ENCODE assay signal across 28 cellular contexts in the genomic region with DNA sequence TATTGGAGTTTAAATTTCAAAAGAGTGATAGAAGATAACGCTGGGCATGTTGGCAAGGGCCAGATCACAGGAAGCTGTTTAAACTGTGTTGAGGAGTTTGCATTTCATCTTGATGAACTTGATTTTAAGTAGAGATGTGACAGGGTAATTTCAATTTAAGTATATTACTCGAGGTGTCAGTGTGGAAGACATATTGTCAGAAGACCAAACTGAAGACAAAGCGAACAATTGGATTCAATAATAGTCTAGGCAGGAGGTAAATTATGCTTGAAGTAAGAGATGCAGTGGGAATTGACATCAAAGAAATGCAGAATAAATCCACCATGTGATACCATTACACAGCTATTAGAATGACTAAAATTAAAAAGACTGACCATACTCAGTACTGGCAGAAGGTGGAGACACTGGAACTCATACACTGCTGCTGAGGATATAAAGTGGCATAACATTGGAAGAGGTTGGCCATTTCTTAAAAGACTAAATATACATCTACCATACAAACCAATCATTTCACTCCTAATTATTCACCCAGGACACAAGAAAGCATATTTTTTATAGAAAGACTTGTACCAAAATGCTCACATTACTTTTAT.
DNase-seq lines count a peak whose midpoint lies in the region; ATAC-seq, FAIRE-seq and TF ChIP-seq lines count a peak whose summit lies in the region.
"Had no signal": no experiment of that assay in that cellular context is flagged by ENCODE, and none has a peak within 500 bp of the region (broad histone marks: within the 10 kb centered on the region; RNA-seq: fewer than 3 reads in every experiment).

No MANE protein-coding gene starts in this region.

- H3F3A ChIP-seq in GM23248 (ENCODE audit: insufficient read depth) = no peaks in the 10 kb centered on the region

- H3K79me2 ChIP-seq in GM23248 (ENCODE audit: insufficient read depth) = no peaks in the 10 kb centered on the region
- H3K79me2 ChIP-seq in keratinocyte (ENCODE audit: control insufficient read depth, insufficient read depth, low read length) = no peaks in the 10 kb centered on the region

- no peaks in the 10 kb centered on the region for H3K36me3 ChIP-seq in GM23248 (ENCODE audit: low read depth)
- no peaks in the 10 kb centered on the region for H3K36me3 ChIP-seq in brain microvascular endothelial cell (replicated peaks)
- H3K36me3 ChIP-seq in keratinocyte (ENCODE audit: control insufficient read depth in 2 of 2, extremely low read depth in 1 of 2, insufficient read depth in 2 of 2, low read length in 2 of 2) = no peaks in the 10 kb centered on the region
- peaks cover 0 to 4% of the 10 kb centered on the region in 2 donors for H3K36me3 ChIP-seq in ascending aorta
- no peaks in the 10 kb centered on the region for H3K36me3 ChIP-seq in transverse colon
- H3K36me3 ChIP-seq: prostate gland had no signal

- intact Hi-C loops in ascending aorta (cut with DNase I) = no loop called here
- intact Hi-C loops in transverse colon (cut with DNase I; ENCODE audit: low total_unique reads) = no loop called here
- intact Hi-C loops in Right ventricle myocardium superior (cut with DNase I) = no loop called here

- H3K9me2 ChIP-seq in GM23248 (ENCODE audit: insufficient read depth) = no peaks in the 10 kb centered on the region

- H4K20me1 ChIP-seq in GM23248 (ENCODE audit: insufficient read depth) (no peaks in the 10 kb centered on the region), keratinocyte (ENCODE audit: control insufficient read depth, extremely low read depth, insufficient read depth, low read length) (no peaks in the 10 kb centered on the region)

- H3K4me1 ChIP-seq in GM23248 (ENCODE audit: insufficient read depth) (no peaks in the 10 kb centered on the region), keratinocyte (ENCODE audit: control insufficient read depth, extremely low read depth, insufficient read depth, low read length) (no peaks in the 10 kb centered on the region), ascending aorta (no peaks in the 10 kb centered on the region), transverse colon (no peaks in the 10 kb centered on the region)
- H3K4me1 ChIP-seq: prostate gland had no signal

- 96% methylated on average over 3 of the region's 3 CpGs for WGBS in GM23248 (ENCODE audit: low coverage in 1 of 2, low lambda C conversion rate in 2 of 2, missing lambda C conversion rate in 2 of 2), 2 experiments
- 45 to 83% methylated on average over 3 of the region's 3 CpGs for WGBS in transverse colon (ENCODE audit: low coverage in 1 of 2), 2 donors

- peak; percentile 26 for FAIRE-seq in keratinocyte (lab: Jason Lieb, UNC)
- FAIRE-seq: colon, RCC 7860 had no signal

- no peak for TF ChIP-seq POLR2A in transverse colon (IDR thresholded peaks at IDR 0.05)

- H3K4me2 ChIP-seq in GM23248 (ENCODE audit: unreplicated experiment) = no peak overlapping the region
- no peak overlapping the region for H3K4me2 ChIP-seq in keratinocyte (ENCODE audit: control insufficient read depth, extremely low read depth, insufficient read depth, low read depth, low read length)

- no peak for ATAC-seq in Right ventricle myocardium superior (ENCODE audit: poor library complexity)
- ATAC-seq: activated T-cell treated with anti-CD3 and anti-CD28 coated beads, Interleukin-2, amount 50 U/mL, for 4 hours; mucosa of descending colon; stimulated activated naive B cell treated with anti-CD40 and anti-IgM and Interleukin-4, amounts not matched to agents 10 μg/mL and 1 μg/mL and 100 μg/mL, for 72 hours had no signal

- no peaks in the 10 kb centered on the region for H3K9me1 ChIP-seq in keratinocyte (ENCODE audit: control insufficient read depth, extremely low read depth, insufficient read depth, low read length)

- H3K9me3 ChIP-seq in GM23248 (ENCODE audit: low read depth) = no peaks in the 10 kb centered on the region
- H3K9me3 ChIP-seq in keratinocyte (ENCODE audit: control insufficient read depth, low read depth, low read length) = no peaks in the 10 kb centered on the region
- no peaks in the 10 kb centered on the region for H3K9me3 ChIP-seq in ascending aorta
- no peaks in the 10 kb centered on the region for H3K9me3 ChIP-seq in transverse colon
- H3K9me3 ChIP-seq: heart left ventricle, mucosa of descending colon, prostate gland had no signal

- DNase-seq in GM23248 = peak; percentile 31
- DNase-seq in M059J (ENCODE audit: low read depth) = peak; percentile 35
- peak; percentile 7 for DNase-seq in brain microvascular endothelial cell
- DNase-seq in keratinocyte (ENCODE audit: low read depth, low spot score) = no peak
- no peak for DNase-seq in ascending aorta (ENCODE audit: low spot score in 2 of 2)
- DNase-seq in transverse colon = no peak
- no peak for DNase-seq in Right ventricle myocardium superior
- DNase-seq in NCI-H146 (lab: John Stamatoyannopoulos, UW) = no peak
- DNase-seq: activated CD4-positive, alpha-beta T cell treated with anti-CD3 and anti-CD28 coated beads for 1 hour; activated naive CD4-positive, alpha-beta T cell treated with Interleukin-2 at 50 U/mL for 16 hours; activated T-cell treated with anti-CD3 and anti-CD28 coated beads, Interleukin-2, amount 50 U/mL, for 4 hours; AML-193; DMS79 treated with DMSO at 0.1 percent for 48 hours; endodermal cell; heart left ventricle; KG1; mucosa of descending colon; NCI-H1048; NCI-H2029; NCI-H446; NK-92 treated with Interleukin-12 subunit alpha and Interleukin-12 subunit beta, amount 100 ng/mL, for 24 hours; stimulated activated CD4-positive, alpha-beta T cell treated with anti-CD3 and anti-CD28 coated beads, Interleukin-2, amount 100 ng/mL, for 24 hours; stimulated activated naive B cell treated with anti-CD40 and anti-IgM and Interleukin-4, amounts not matched to agents 10 μg/mL and 1 μg/mL and 100 μg/mL, for 72 hours; trophoblast cell had no signal

- H3K27me3 ChIP-seq in GM23248 (replicated peaks; ENCODE audit: insufficient read depth) (no peaks in the 10 kb centered on the region), brain microvascular endothelial cell (replicated peaks) (no peaks in the 10 kb centered on the region), keratinocyte (ENCODE audit: control insufficient read depth, extremely low read depth, insufficient read depth, low read length) (no peaks in the 10 kb centered on the region), ascending aorta (no peaks in the 10 kb centered on the region), transverse colon (no peaks in the 10 kb centered on the region)
- H3K27me3 ChIP-seq: heart left ventricle had no signal

- H2AFZ ChIP-seq in GM23248 (no peak overlapping the region), keratinocyte (ENCODE audit: control insufficient read depth, low read length) (no peak overlapping the region)

- TF ChIP-seq EP300 in transverse colon (IDR thresholded peaks at IDR 0.05; ENCODE audit: low read depth) = no peak

- in situ Hi-C loops in GM23248 (cut with MboI) = no loop called here
- in situ Hi-C loops in brain microvascular endothelial cell (cut with HindIII; ENCODE audit: low pct_ligation_motif_present, low sequenced_read_pairs) = no loop called here
- in situ Hi-C loops in transverse colon (cut with MboI; ENCODE audit: low pct_ligation_motif_present in 1 of 4, low pct_unique_long_range_greater_than_20kb in 1 of 4, low sequenced_read_pairs in 3 of 4) = no loop called here

- no peak for TF ChIP-seq CTCF in brain microvascular endothelial cell (IDR thresholded peaks at IDR 0.05; ENCODE audit: low read depth, low read length, missing control alignments)
- peak in 2 of 3 experiments; percentile 7 to 17 for TF ChIP-seq CTCF in keratinocyte (optimal IDR thresholded peaks at IDR 0.05 in 1 of 3, IDR thresholded peaks at IDR 0.05 in 1 of 3, conservative IDR thresholded peaks at IDR 0.05 in 1 of 3; ENCODE audit: extremely low read depth in 1 of 3, insufficient read depth in 2 of 3, low read length in 3 of 3)
- no peak for TF ChIP-seq CTCF in ascending aorta (IDR thresholded peaks at IDR 0.05)
- TF ChIP-seq CTCF in transverse colon (IDR thresholded peaks at IDR 0.05) = no peak

- H3K27ac ChIP-seq in GM23248 (no peak overlapping the region), brain microvascular endothelial cell (no peak overlapping the region), keratinocyte (ENCODE audit: control insufficient read depth, insufficient read depth, low read length) (no peak overlapping the region), ascending aorta (no peak overlapping the region), transverse colon (no peak overlapping the region)
- H3K27ac ChIP-seq: heart left ventricle, prostate gland, skin epidermis had no signal

- dilution Hi-C loops in keratinocyte (cut with MboI; ENCODE audit: extremely low pct_ligation_motif_present, low sequenced_read_pairs) = no loop called here

- H3K4me3 ChIP-seq in GM23248 = no peak overlapping the region
- no peak overlapping the region for H3K4me3 ChIP-seq in brain microvascular endothelial cell (ENCODE audit: low read depth, low read length)
- H3K4me3 ChIP-seq in keratinocyte (ENCODE audit: control insufficient read depth in 2 of 3, extremely low read depth in 1 of 3, insufficient read depth in 2 of 3, low read depth in 1 of 3, low read length in 3 of 3) = no peak overlapping the region
- no peak overlapping the region for H3K4me3 ChIP-seq in ascending aorta
- H3K4me3 ChIP-seq in transverse colon = no peak overlapping the region
- H3K4me3 ChIP-seq: heart left ventricle, mucosa of descending colon, prostate gland, skin epidermis had no signal

- H3K9ac ChIP-seq in GM23248 (no peak overlapping the region), keratinocyte (ENCODE audit: control insufficient read depth, extremely low read depth, insufficient read depth, low read length) (no peak overlapping the region)

Comparison
In these comparisons a context has a peak if more than half of its experiments do, and no peak if none do; other contexts are left out.
1. DNase-seq: peak in GM23248 (single experiment), M059J (single experiment) and brain microvascular endothelial cell (single experiment); none in keratinocyte (single experiment), ascending aorta (0 of 2), transverse colon (single experiment), Right ventricle myocardium superior (single experiment) and NCI-H146 (single experiment).
2. CTCF ChIP-seq: peak in keratinocyte (2 of 3); none in brain microvascular endothelial cell (single experiment), ascending aorta (0 of 3) and transverse colon (0 of 5).